Comparison of ENCODE assay signal across 29 cellular contexts in the genomic region with DNA sequence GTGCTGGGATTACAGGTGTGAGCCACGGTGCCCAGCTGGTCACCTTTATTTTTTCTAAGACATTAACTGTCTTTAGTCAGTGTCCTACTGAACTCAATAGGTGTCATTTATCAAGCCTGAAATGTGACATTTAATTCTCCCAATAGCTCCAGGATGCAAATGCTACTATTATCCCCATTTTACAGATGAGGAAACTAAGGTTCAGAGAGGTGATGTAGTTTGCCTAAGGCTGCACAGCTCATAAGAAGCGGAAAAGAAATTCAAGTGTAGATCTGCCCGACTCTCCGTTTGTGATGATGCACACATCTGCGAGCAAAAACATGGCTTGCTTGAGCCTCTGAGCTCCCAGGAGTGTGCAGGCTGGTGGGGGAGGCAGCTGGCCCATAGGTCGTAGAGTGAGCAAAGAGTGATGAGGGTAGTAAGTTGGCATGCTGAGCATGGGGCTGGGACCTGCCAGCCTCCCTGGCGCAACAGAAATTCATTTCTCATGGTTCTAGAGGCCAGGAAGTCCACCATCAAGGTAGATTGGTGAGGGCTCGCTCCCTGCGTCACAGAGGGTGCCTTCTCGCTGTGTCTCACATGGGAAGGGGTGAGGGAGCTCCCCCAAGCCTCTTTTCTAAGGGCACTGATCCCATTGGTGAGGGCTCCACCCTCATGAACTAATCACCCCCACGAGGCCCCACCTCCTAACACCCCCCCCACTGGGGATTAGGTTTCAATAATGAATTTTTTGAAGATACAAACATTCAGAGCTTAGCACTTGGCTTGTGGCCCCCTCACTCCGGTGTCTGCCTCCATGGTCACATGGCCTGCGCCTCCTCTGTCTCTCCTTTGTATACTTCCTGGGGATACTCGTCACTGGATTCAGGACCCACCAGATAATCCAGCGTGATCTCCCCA.
DNase-seq lines count a peak whose midpoint lies in the region; ATAC-seq and TF ChIP-seq lines count a peak whose summit lies in the region.
"Had no signal": no experiment of that assay in that cellular context is flagged by ENCODE, and none has a peak within 500 bp of the region (broad histone marks: within the 10 kb centered on the region; RNA-seq: fewer than 3 reads in every experiment).

No MANE protein-coding gene starts in this region.

- no peak overlapping the region for H2AK5ac ChIP-seq in H9 (ENCODE audit: insufficient read length, low read length)
- H2AK5ac ChIP-seq in trophoblast cell (ENCODE audit: low read length): peak overlapping the region; percentile 71

- H2BK5ac ChIP-seq in H9 (ENCODE audit: insufficient read length, low read length) (no peak overlapping the region), trophoblast cell (ENCODE audit: low read depth, low read length, poor library complexity) (peak overlapping the region; percentile 22)

- no peaks in the 10 kb centered on the region for H3K9me3 Mint-ChIP-seq in T-helper 2 cell treated with Interferon-gamma antibody and Interleukin-4, amounts not matched to agents 5 μg/mL and 100 μg/mL, for 36 hours
- no peaks in the 10 kb centered on the region for H3K9me3 Mint-ChIP-seq in H9
- no peaks in the 10 kb centered on the region for H3K9me3 Mint-ChIP-seq in effector memory CD8-positive, alpha-beta T cell

- H3K27me3 Mint-ChIP-seq in T-helper 2 cell treated with Interferon-gamma antibody and Interleukin-4, amounts not matched to agents 5 μg/mL and 100 μg/mL, for 36 hours (ENCODE audit: low read depth): no peaks in the 10 kb centered on the region
- no peaks in the 10 kb centered on the region for H3K27me3 Mint-ChIP-seq in H9 (ENCODE audit: low read depth)
- H3K27me3 Mint-ChIP-seq in effector memory CD8-positive, alpha-beta T cell: no peaks in the 10 kb centered on the region
- H3K27me3 Mint-ChIP-seq: activated CD4-positive, alpha-beta T cell treated with anti-CD3 and anti-CD28 coated beads for 36 hours had no signal

- no peak overlapping the region for H2BK20ac ChIP-seq in H9 (ENCODE audit: low read depth, low read length, poor library complexity, severe bottlenecking)

- H3K4me3 Mint-ChIP-seq in T-helper 2 cell treated with Interferon-gamma antibody and Interleukin-4, amounts not matched to agents 5 μg/mL and 100 μg/mL, for 36 hours: no peak overlapping the region
- H3K4me3 Mint-ChIP-seq in H9: no peak overlapping the region
- H3K4me3 Mint-ChIP-seq in effector memory CD8-positive, alpha-beta T cell: no peak overlapping the region
- H3K4me3 Mint-ChIP-seq: activated CD4-positive, alpha-beta T cell treated with anti-CD3 and anti-CD28 coated beads for 36 hours had no signal

- no peaks in the 10 kb centered on the region; the same call in 1 of the 2 replicates for H3K79me2 ChIP-seq in H9 (ENCODE audit: insufficient read depth, low read length)
- peaks cover 15% of the 10 kb centered on the region for H3K79me2 ChIP-seq in trophoblast cell (ENCODE audit: control insufficient read depth, insufficient read depth, low read length, poor library complexity)
- peaks cover 48% of the 10 kb centered on the region for H3K79me2 ChIP-seq in hepatocyte

- H4K20me1 ChIP-seq in H9 (ENCODE audit: control insufficient read depth, insufficient read depth, insufficient read length) (no peaks in the 10 kb centered on the region), hepatocyte (ENCODE audit: insufficient read depth, poor library complexity, severe bottlenecking) (peaks cover 11% of the 10 kb centered on the region)

- peak overlapping the region; percentile 50 for H3K27ac Mint-ChIP-seq in T-helper 2 cell treated with Interferon-gamma antibody and Interleukin-4, amounts not matched to agents 5 μg/mL and 100 μg/mL, for 36 hours
- peak overlapping the region; percentile 38 to 87 (median 44); a peak in 4 of 7 replicates for H3K27ac Mint-ChIP-seq in H9
- H3K27ac Mint-ChIP-seq in effector memory CD8-positive, alpha-beta T cell: peak overlapping the region; percentile 62 to 69
- H3K27ac Mint-ChIP-seq: activated CD4-positive, alpha-beta T cell treated with anti-CD3 and anti-CD28 coated beads for 36 hours had no signal

- peaks cover 24% of the 10 kb centered on the region for H3K4me1 Mint-ChIP-seq in T-helper 2 cell treated with Interferon-gamma antibody and Interleukin-4, amounts not matched to agents 5 μg/mL and 100 μg/mL, for 36 hours (ENCODE audit: low read depth)
- peaks cover 48 to 75% of the 10 kb centered on the region in 2 experiments for H3K4me1 Mint-ChIP-seq in H9
- H3K4me1 Mint-ChIP-seq in effector memory CD8-positive, alpha-beta T cell (ENCODE audit: low read depth in 2 of 2): peaks cover 41 to 51% of the 10 kb centered on the region in 2 donors

- no peak for DNase-seq in T-helper 2 cell treated with Interferon-gamma antibody and Interleukin-4, amounts not matched to agents 5 μg/mL and 100 μg/mL, for 36 hours (ENCODE audit: low spot score)
- DNase-seq in T-helper 2 cell (no peak), H9 (no peak), trophoblast cell (peak; percentile 73 to 83), Peyer's patch (no peak), hepatocyte (ENCODE audit: low spot score) (no peak), suprapubic skin (ENCODE audit: low spot score in 2 of 2) (no peak)
- DNase-seq in effector memory CD8-positive, alpha-beta T cell: no peak
- DNase-seq: activated CD4-positive, alpha-beta T cell treated with anti-CD3 and anti-CD28 coated beads for 36 hours; activated effector memory CD4-positive, alpha-beta T cell treated with Interleukin-2 at 50 U/mL for 16 hours; activated T-cell treated with anti-CD3 and anti-CD28 coated beads for 4 hours; DND-41; effector CD8-positive, alpha-beta T cell; foreskin keratinocyte; heart right ventricle; kidney glomerular epithelial cell; lower lobe of right lung; NCI-H1105 treated with DMSO at 0.1 percent for 48 hours; NCI-H2029; NCI-H226; sigmoid colon; stimulated activated CD4-positive, alpha-beta T cell treated with anti-CD3 and anti-CD28 coated beads, Interleukin-15, amount 100 ng/mL, for 24 hours; stimulated activated naive CD4-positive, alpha-beta T cell treated with Interleukin-2 at 50 U/mL for 16 hours; testis had no signal

- TF ChIP-seq POLR2A in Peyer's patch (IDR thresholded peaks at IDR 0.05) (no peak), suprapubic skin (IDR thresholded peaks at IDR 0.05) (no peak)

- H3T11ph ChIP-seq in H9 (ENCODE audit: low read length): no peak overlapping the region

- no CpG with 5 or more reads among the region's 15 CpGs for WGBS in H9 (ENCODE audit: extremely low coverage, insufficient read length, low lambda C conversion rate)
- WGBS in trophoblast cell (ENCODE audit: extremely low coverage, insufficient coverage, insufficient read length): no CpG with 5 or more reads among the region's 15 CpGs
- 97% methylated on average over 15 of the region's 15 CpGs for WGBS in hepatocyte (ENCODE audit: low lambda C conversion rate, missing lambda C conversion rate)
- WGBS in suprapubic skin: 91% methylated on average over 11 of the region's 15 CpGs

- H3K36me3 ChIP-seq in trophoblast cell (ENCODE audit: control insufficient read depth in 1 of 2, insufficient read depth in 2 of 2, low read length in 2 of 2): peaks cover 11 to 16% of the 10 kb centered on the region in 2 experiments
- H3K36me3 ChIP-seq in Peyer's patch: peaks cover 0 to 12% (median 0%) of the 10 kb centered on the region in 3 donors
- no peaks in the 10 kb centered on the region for H3K36me3 ChIP-seq in hepatocyte (replicated peaks; ENCODE audit: insufficient read depth, low read depth)
- H3K36me3 ChIP-seq in suprapubic skin: peaks cover 3% of the 10 kb centered on the region
- H3K36me3 ChIP-seq: prostate gland had no signal

- H2AFZ ChIP-seq in H9 (ENCODE audit: low read length): no peak overlapping the region
- H2AFZ ChIP-seq in trophoblast cell (ENCODE audit: insufficient read depth, low read length, poor library complexity): no peak overlapping the region
- no peak overlapping the region for H2AFZ ChIP-seq in hepatocyte

- TF ChIP-seq CTCF in H9 (conservative IDR thresholded peaks at IDR 0.05) (no peak), Peyer's patch (IDR thresholded peaks at IDR 0.05) (no peak), hepatocyte (IDR thresholded peaks at IDR 0.05; ENCODE audit: poor library complexity) (no peak), suprapubic skin (IDR thresholded peaks at IDR 0.05) (no peak)

- H3K27me3 ChIP-seq in H9 (ENCODE audit: insufficient read depth, low read length): no peaks in the 10 kb centered on the region
- no peaks in the 10 kb centered on the region for H3K27me3 ChIP-seq in trophoblast cell (ENCODE audit: insufficient read depth, low read length)
- no peaks in the 10 kb centered on the region for H3K27me3 ChIP-seq in Peyer's patch
- H3K27me3 ChIP-seq in hepatocyte: no peaks in the 10 kb centered on the region
- no peaks in the 10 kb centered on the region for H3K27me3 ChIP-seq in suprapubic skin
- H3K27me3 ChIP-seq: esophagus muscularis mucosa, foreskin keratinocyte, heart right ventricle, neutrophil, sigmoid colon, testis had no signal

- H3K27ac ChIP-seq in H9 (ENCODE audit: insufficient read length, low read depth, low read length): no peak overlapping the region
- peak overlapping the region; percentile 82 for H3K27ac ChIP-seq in trophoblast cell (ENCODE audit: low read depth, low read length)
- no peak overlapping the region for H3K27ac ChIP-seq in Peyer's patch
- H3K27ac ChIP-seq in hepatocyte: no peak overlapping the region
- H3K27ac ChIP-seq in suprapubic skin: no peak overlapping the region
- H3K27ac ChIP-seq: esophagus muscularis mucosa, foreskin keratinocyte, heart right ventricle, lower lobe of right lung, prostate gland, sigmoid colon, SK-N-MC, testis had no signal

- no peak overlapping the region for H2BK15ac ChIP-seq in H9 (ENCODE audit: low read depth, low read length)

- no peak for TF ChIP-seq EP300 in suprapubic skin (IDR thresholded peaks at IDR 0.05)

- H3K4me3 ChIP-seq in trophoblast cell (ENCODE audit: low read depth, low read length) (no peak overlapping the region), Peyer's patch (no peak overlapping the region), hepatocyte (no peak overlapping the region), suprapubic skin (no peak overlapping the region)
- H3K4me3 ChIP-seq: esophagus muscularis mucosa, heart right ventricle, lower lobe of right lung, prostate gland, sigmoid colon, SK-N-MC, testis had no signal

- no peak overlapping the region for H3K23ac ChIP-seq in H9 (ENCODE audit: insufficient read length, low read depth, low read length)
- H3K23ac ChIP-seq in trophoblast cell (ENCODE audit: low read length): no peak overlapping the region

- H3K18ac ChIP-seq in H9 (ENCODE audit: insufficient read length, low read depth, low read length) (no peak overlapping the region), trophoblast cell (ENCODE audit: low read length) (peak overlapping the region; percentile 54)

- H4K91ac ChIP-seq in H9 (ENCODE audit: insufficient read length, low read depth, low read length): no peak overlapping the region
- peak overlapping the region; percentile 25 for H4K91ac ChIP-seq in trophoblast cell (ENCODE audit: low read depth, low read length)

- H4K8ac ChIP-seq in H9 (replicated peaks; ENCODE audit: insufficient read length, low read depth, low read length) (no peak overlapping the region), trophoblast cell (ENCODE audit: low read depth, low read length) (peak overlapping the region; percentile 11)

- H2BK120ac ChIP-seq in H9 (ENCODE audit: low read depth, low read length, poor library complexity, severe bottlenecking) (no peak overlapping the region), trophoblast cell (ENCODE audit: insufficient read depth, low read length, poor library complexity) (peak overlapping the region; percentile 14)

- no peak overlapping the region for H3K4ac ChIP-seq in H9 (ENCODE audit: low read depth, low read length)
- peak overlapping the region; percentile 22 for H3K4ac ChIP-seq in trophoblast cell (ENCODE audit: low read depth, low read length)

- H3K23me2 ChIP-seq in H9 (ENCODE audit: insufficient read length, low read depth, low read length, poor library complexity, severe bottlenecking): no peaks in the 10 kb centered on the region

- H4K12ac ChIP-seq in trophoblast cell (ENCODE audit: low read depth, low read length): no peak overlapping the region

- H3K9me2 ChIP-seq in hepatocyte (replicated peaks; ENCODE audit: insufficient read depth): no peaks in the 10 kb centered on the region

- no peak overlapping the region for H3K9ac ChIP-seq in H9 (ENCODE audit: extremely low read depth, insufficient read length, low read length)
- H3K9ac ChIP-seq in trophoblast cell (ENCODE audit: low read length): peak overlapping the region; percentile 22

- H2BK12ac ChIP-seq in H9 (ENCODE audit: insufficient read length, low read depth, low read length): no peak overlapping the region
- peak overlapping the region; percentile 68 for H2BK12ac ChIP-seq in trophoblast cell (ENCODE audit: low read length)

- no peak overlapping the region for H3K4me2 ChIP-seq in H9 (ENCODE audit: insufficient read depth, insufficient read length, low read length)
- H3K4me2 ChIP-seq in trophoblast cell (ENCODE audit: low read length): peak overlapping the region; percentile 39
- H3K4me2 ChIP-seq in hepatocyte: no peak overlapping the region

- ATAC-seq in effector memory CD8-positive, alpha-beta T cell (replicated peaks): no peak
- ATAC-seq: activated CD4-positive, alpha-beta T cell treated with anti-CD3 and anti-CD28 coated beads for 36 hours; foreskin keratinocyte; HCT116; lower lobe of right lung had no signal

- H4K5ac ChIP-seq in H9 (ENCODE audit: insufficient read length, low read depth, low read length): no peak overlapping the region

- no peaks in the 10 kb centered on the region for H3K79me1 ChIP-seq in H9 (ENCODE audit: insufficient read depth, low read depth, low read length, poor library complexity, severe bottlenecking)
- H3K79me1 ChIP-seq in trophoblast cell (ENCODE audit: low read length): peaks cover 16% of the 10 kb centered on the region

- peaks cover 6% of the 10 kb centered on the region for H3K36me3 Mint-ChIP-seq in T-helper 2 cell treated with Interferon-gamma antibody and Interleukin-4, amounts not matched to agents 5 μg/mL and 100 μg/mL, for 36 hours (ENCODE audit: low read depth)
- 0 out of 7 replicates have a peak, but pooled peaks cover 0 to 3% (median 1%) of the 10 kb centered on the region in 3 experiments for H3K36me3 Mint-ChIP-seq in H9 (ENCODE audit: insufficient read depth in 1 of 3, low read depth in 3 of 3)
- peaks cover 15% of the 10 kb centered on the region for H3K36me3 Mint-ChIP-seq in effector memory CD8-positive, alpha-beta T cell (ENCODE audit: insufficient read depth)

- H3K9me3 ChIP-seq in H9 (ENCODE audit: control insufficient read depth, low read depth, low read length) (no peaks in the 10 kb centered on the region), trophoblast cell (ENCODE audit: insufficient read depth, low read depth, low read length) (no peaks in the 10 kb centered on the region), Peyer's patch (no peaks in the 10 kb centered on the region), hepatocyte (ENCODE audit: low read depth) (no peaks in the 10 kb centered on the region), suprapubic skin (no peaks in the 10 kb centered on the region)
- H3K9me3 ChIP-seq: esophagus muscularis mucosa, heart right ventricle, lower lobe of right lung, neutrophil, prostate gland, sigmoid colon, testis had no signal

- no peak overlapping the region for H3K56ac ChIP-seq in H9 (ENCODE audit: insufficient read length, low read depth, low read length)

- H3K4me1 ChIP-seq in H9 (ENCODE audit: insufficient read depth, low read length) (peaks cover 4% of the 10 kb centered on the region; the same call in 1 of the 2 replicates), trophoblast cell (ENCODE audit: control insufficient read depth in 1 of 2, insufficient read depth in 2 of 2, low read length in 2 of 2) (peaks cover 47 to 51% of the 10 kb centered on the region in 2 experiments), Peyer's patch (peaks cover 0 to 40% (median 7%) of the 10 kb centered on the region in 4 donors), hepatocyte (ENCODE audit: insufficient read depth) (peaks cover 20% of the 10 kb centered on the region), suprapubic skin (peaks cover 13% of the 10 kb centered on the region)
- H3K4me1 ChIP-seq: prostate gland had no signal

- no peak overlapping the region for H3K14ac ChIP-seq in H9 (ENCODE audit: insufficient read depth, low read length)
- peak overlapping the region; percentile 13 for H3K14ac ChIP-seq in trophoblast cell (ENCODE audit: low read length)

Comparison
In these comparisons a context has a peak if more than half of its experiments do, and no peak if none do; other contexts are left out.
1. DNase-seq: peak in trophoblast cell (2 of 2); none in T-helper 2 cell treated with Interferon-gamma antibody and Interleukin-4, amounts not matched to agents 5 μg/mL and 100 μg/mL, for 36 hours (single experiment), T-helper 2 cell (0 of 5), H9 (single experiment), effector memory CD8-positive, alpha-beta T cell (0 of 3), Peyer's patch (0 of 3), hepatocyte (single experiment) and suprapubic skin (0 of 2).
2. Peak in every context shown above with its lines, with median percentiles within 50 percentile points of each other: H3K27ac Mint-ChIP-seq.